In genomic region chr7:157444011-157444842, GRCh38 we compare ENCODE assay signal across 18 cellular contexts.
A peak's percentile ranks its signal among the peaks of the same experiment; 100 is the strongest.
DNase-seq lines count a peak whose midpoint lies in the region; ATAC-seq and TF ChIP-seq lines count a peak whose summit lies in the region.
"Had no signal": no experiment of that assay in that cellular context is flagged by ENCODE, and none has a peak within 500 bp of the region (broad histone marks: within the 10 kb centered on the region; RNA-seq: fewer than 3 reads in every experiment).

No MANE protein-coding gene starts in this region.

- no peaks in the 10 kb centered on the region for H3K36me3 Mint-ChIP-seq in osteocyte (ENCODE audit: unreplicated experiment)
- H3K36me3 Mint-ChIP-seq in activated T-helper 17 cell treated with anti-CD3 and anti-CD28 coated beads, Interleukin-2, amount 50 U/mL, for 72 hours (ENCODE audit: low read depth) = no peaks in the 10 kb centered on the region
- H3K36me3 Mint-ChIP-seq in type B pancreatic cell = no peaks in the 10 kb centered on the region
- H3K36me3 Mint-ChIP-seq: CD8-positive, alpha-beta memory T cell had no signal

- ATAC-seq in stimulated activated naive CD8-positive, alpha-beta T cell treated with anti-CD3 and anti-CD28 coated beads, Interleukin-15, amount 100 ng/mL, for 72 hours = peak; percentile 31
- no peak for ATAC-seq in stimulated activated naive CD8-positive, alpha-beta T cell treated with anti-CD3 and anti-CD28 coated beads, Interleukin-15, Interleukin-2, amounts not matched to agents 100 U/mL and 50 U/mL, for 24 hours
- ATAC-seq in activated T-helper 17 cell treated with anti-CD3 and anti-CD28 coated beads, Interleukin-2, amount 50 U/mL, for 72 hours (replicated peaks) = no peak
- ATAC-seq: HCT116 had no signal

- no peaks in the 10 kb centered on the region for H3K4me1 Mint-ChIP-seq in stimulated activated naive CD8-positive, alpha-beta T cell treated with anti-CD3 and anti-CD28 coated beads, Interleukin-15, amount 100 ng/mL, for 72 hours
- H3K4me1 Mint-ChIP-seq in osteocyte (ENCODE audit: unreplicated experiment) (no peaks in the 10 kb centered on the region), type B pancreatic cell (ENCODE audit: unreplicated experiment) (no peaks in the 10 kb centered on the region)
- H3K4me1 Mint-ChIP-seq in activated T-helper 17 cell treated with anti-CD3 and anti-CD28 coated beads, Interleukin-2, amount 50 U/mL, for 72 hours = peaks cover 8% of the 10 kb centered on the region
- H3K4me1 Mint-ChIP-seq: B cell; CD8-positive, alpha-beta memory T cell had no signal

- TF ChIP-seq CTCF in osteocyte (IDR thresholded peaks at IDR 0.05) (no peak), type B pancreatic cell (conservative IDR thresholded peaks at IDR 0.05) (no peak)

- H3K9me3 Mint-ChIP-seq in stimulated activated naive CD8-positive, alpha-beta T cell treated with anti-CD3 and anti-CD28 coated beads, Interleukin-15, amount 100 ng/mL, for 72 hours = no peaks in the 10 kb centered on the region
- H3K9me3 Mint-ChIP-seq in osteocyte (ENCODE audit: unreplicated experiment) = peaks cover 8% of the 10 kb centered on the region
- H3K9me3 Mint-ChIP-seq in activated T-helper 17 cell treated with anti-CD3 and anti-CD28 coated beads, Interleukin-2, amount 50 U/mL, for 72 hours = no peaks in the 10 kb centered on the region
- peaks cover 4% of the 10 kb centered on the region for H3K9me3 Mint-ChIP-seq in type B pancreatic cell

- peaks cover 6% of the 10 kb centered on the region for H3K27me3 Mint-ChIP-seq in stimulated activated naive CD8-positive, alpha-beta T cell treated with anti-CD3 and anti-CD28 coated beads, Interleukin-15, amount 100 ng/mL, for 72 hours
- H3K27me3 Mint-ChIP-seq in osteocyte (ENCODE audit: unreplicated experiment) (no peaks in the 10 kb centered on the region), type B pancreatic cell (no peaks in the 10 kb centered on the region)
- no peaks in the 10 kb centered on the region for H3K27me3 Mint-ChIP-seq in activated T-helper 17 cell treated with anti-CD3 and anti-CD28 coated beads, Interleukin-2, amount 50 U/mL, for 72 hours

- no peak overlapping the region for H3K4me3 Mint-ChIP-seq in stimulated activated naive CD8-positive, alpha-beta T cell treated with anti-CD3 and anti-CD28 coated beads, Interleukin-15, amount 100 ng/mL, for 72 hours
- H3K4me3 Mint-ChIP-seq in osteocyte (ENCODE audit: unreplicated experiment) = no peak overlapping the region
- H3K4me3 Mint-ChIP-seq in activated T-helper 17 cell treated with anti-CD3 and anti-CD28 coated beads, Interleukin-2, amount 50 U/mL, for 72 hours = no peak overlapping the region
- no peak overlapping the region for H3K4me3 Mint-ChIP-seq in type B pancreatic cell
- H3K4me3 Mint-ChIP-seq: B cell; CD8-positive, alpha-beta memory T cell had no signal

- H3K27ac Mint-ChIP-seq in stimulated activated naive CD8-positive, alpha-beta T cell treated with anti-CD3 and anti-CD28 coated beads, Interleukin-15, amount 100 ng/mL, for 72 hours = no peak overlapping the region
- no peak overlapping the region for H3K27ac Mint-ChIP-seq in osteocyte (ENCODE audit: unreplicated experiment)
- no peak overlapping the region for H3K27ac Mint-ChIP-seq in activated T-helper 17 cell treated with anti-CD3 and anti-CD28 coated beads, Interleukin-2, amount 50 U/mL, for 72 hours
- H3K27ac Mint-ChIP-seq in type B pancreatic cell = no peak overlapping the region
- H3K27ac Mint-ChIP-seq: B cell had no signal

- DNase-seq in stimulated activated naive CD8-positive, alpha-beta T cell treated with anti-CD3 and anti-CD28 coated beads, Interleukin-15, amount 100 ng/mL, for 72 hours = no peak
- no peak for DNase-seq in stimulated activated naive CD8-positive, alpha-beta T cell treated with anti-CD3 and anti-CD28 coated beads, Interleukin-15, Interleukin-2, amounts not matched to agents 100 U/mL and 50 U/mL, for 24 hours
- DNase-seq in epidermal melanocyte (ENCODE audit: insufficient read length, low spot score) (peak; percentile 11), osteocyte (ENCODE audit: extremely low spot score, unreplicated experiment) (peak; percentile 77), medulla oblongata (ENCODE audit: extremely low spot score) (no peak), type B pancreatic cell (ENCODE audit: extremely low spot score, unreplicated experiment) (no peak)
- DNase-seq: CD8-positive, alpha-beta memory T cell; DND-41; GF-D8; GM23248; Kasumi-1; NCI-H1105 treated with DMSO at 0.1 percent for 48 hours; NCI-H1930; NCI-H510A; NCI-H82 had no signal

Comparison
In these comparisons a context has a peak if more than half of its experiments do, and no peak if none do; other contexts are left out.
1. DNase-seq: peak in epidermal melanocyte (single experiment) and osteocyte (single experiment); none in stimulated activated naive CD8-positive, alpha-beta T cell treated with anti-CD3 and anti-CD28 coated beads, Interleukin-15, amount 100 ng/mL, for 72 hours (0 of 2), stimulated activated naive CD8-positive, alpha-beta T cell treated with anti-CD3 and anti-CD28 coated beads, Interleukin-15, Interleukin-2, amounts not matched to agents 100 U/mL and 50 U/mL, for 24 hours (single experiment), medulla oblongata (single experiment) and type B pancreatic cell (single experiment).